ENCODE assay signal across 23 cellular contexts in genomic region chr12:57780284-57780897, GRCh38. TPM values are rescaled to one million over a fixed set of nuclear protein-coding genes. Genes with fewer than 3 reads are reported as not detected.
DNase-seq lines count a peak whose midpoint lies in the region; ATAC-seq and TF ChIP-seq lines count a peak whose summit lies in the region.
"Had no signal": no experiment of that assay in that cellular context is flagged by ENCODE, and none has a peak within 500 bp of the region (broad histone marks: within the 10 kb centered on the region; RNA-seq: fewer than 3 reads in every experiment).

No MANE protein-coding gene starts in this region.

- no peaks in the 10 kb centered on the region for H3K27me3 ChIP-seq in CD4-positive, alpha-beta T cell (ENCODE audit: control insufficient read depth, insufficient read depth, low read length)
- H3K27me3 ChIP-seq: gastrocnemius medialis, suprapubic skin had no signal

- H3K4me3 Mint-ChIP-seq in T-helper 1 cell treated with Interleukin-12 subunit alpha and Interleukin-12 subunit beta and Interleukin-4 antibody, amounts not matched to agents 30 μg/mL and 1 μg/mL, for 36 hours: no peak overlapping the region
- H3K4me3 Mint-ChIP-seq in CD4-positive, alpha-beta T cell: peak overlapping the region; percentile 12
- H3K4me3 Mint-ChIP-seq in activated CD4-positive, alpha-beta memory T cell treated with anti-CD3 and anti-CD28 coated beads for 36 hours: no peak overlapping the region
- H3K4me3 Mint-ChIP-seq in naive thymus-derived CD8-positive, alpha-beta T cell: peak overlapping the region in 2 of 10 donors; percentile 51 to 100
- H3K4me3 Mint-ChIP-seq: activated T-cell treated with anti-CD3 and anti-CD28 coated beads, Interleukin-2, amount 50 U/mL, for 4 hours; GM23338; naive B cell; stimulated activated naive B cell treated with anti-CD40 and anti-IgM and Interleukin-4, amounts not matched to agents 10 μg/mL and 1 μg/mL and 100 μg/mL, for 72 hours had no signal

- peaks cover 34% of the 10 kb centered on the region for H3K4me1 Mint-ChIP-seq in T-helper 1 cell treated with Interleukin-12 subunit alpha and Interleukin-12 subunit beta and Interleukin-4 antibody, amounts not matched to agents 30 μg/mL and 1 μg/mL, for 36 hours (ENCODE audit: low read depth)
- peaks cover 47% of the 10 kb centered on the region for H3K4me1 Mint-ChIP-seq in CD4-positive, alpha-beta T cell (ENCODE audit: low read depth)
- H3K4me1 Mint-ChIP-seq in activated CD4-positive, alpha-beta memory T cell treated with anti-CD3 and anti-CD28 coated beads for 36 hours (ENCODE audit: low read depth): peaks cover 37% of the 10 kb centered on the region
- H3K4me1 Mint-ChIP-seq in naive thymus-derived CD8-positive, alpha-beta T cell: peaks cover 30 to 52% (median 43%) of the 10 kb centered on the region in 4 donors

- H3K27me3 Mint-ChIP-seq in T-helper 1 cell treated with Interleukin-12 subunit alpha and Interleukin-12 subunit beta and Interleukin-4 antibody, amounts not matched to agents 30 μg/mL and 1 μg/mL, for 36 hours (ENCODE audit: low read depth): no peaks in the 10 kb centered on the region
- H3K27me3 Mint-ChIP-seq in CD4-positive, alpha-beta T cell: no peaks in the 10 kb centered on the region
- H3K27me3 Mint-ChIP-seq in activated CD4-positive, alpha-beta memory T cell treated with anti-CD3 and anti-CD28 coated beads for 36 hours: no peaks in the 10 kb centered on the region
- H3K27me3 Mint-ChIP-seq in naive thymus-derived CD8-positive, alpha-beta T cell: peaks cover 0 to 4% (median 0%) of the 10 kb centered on the region in 5 donors
- H3K27me3 Mint-ChIP-seq: naive B cell; stimulated activated naive B cell treated with anti-CD40 and anti-IgM and Interleukin-4, amounts not matched to agents 10 μg/mL and 1 μg/mL and 100 μg/mL, for 72 hours had no signal

- H3K36me3 Mint-ChIP-seq in T-helper 1 cell treated with Interleukin-12 subunit alpha and Interleukin-12 subunit beta and Interleukin-4 antibody, amounts not matched to agents 30 μg/mL and 1 μg/mL, for 36 hours (ENCODE audit: low read depth): peaks cover 11% of the 10 kb centered on the region
- peaks cover 16% of the 10 kb centered on the region for H3K36me3 Mint-ChIP-seq in CD4-positive, alpha-beta T cell (ENCODE audit: low read depth)
- H3K36me3 Mint-ChIP-seq in activated CD4-positive, alpha-beta memory T cell treated with anti-CD3 and anti-CD28 coated beads for 36 hours: peaks cover 15% of the 10 kb centered on the region
- peaks cover 0 to 4% (median 4%) of the 10 kb centered on the region in 3 donors for H3K36me3 Mint-ChIP-seq in naive thymus-derived CD8-positive, alpha-beta T cell
- H3K36me3 Mint-ChIP-seq: naive B cell had no signal

- H3K27ac Mint-ChIP-seq in T-helper 1 cell treated with Interleukin-12 subunit alpha and Interleukin-12 subunit beta and Interleukin-4 antibody, amounts not matched to agents 30 μg/mL and 1 μg/mL, for 36 hours: peak overlapping the region; percentile 35
- peak overlapping the region; percentile 100 for H3K27ac Mint-ChIP-seq in CD4-positive, alpha-beta T cell
- peak overlapping the region; percentile 21 for H3K27ac Mint-ChIP-seq in activated CD4-positive, alpha-beta memory T cell treated with anti-CD3 and anti-CD28 coated beads for 36 hours
- H3K27ac Mint-ChIP-seq in naive thymus-derived CD8-positive, alpha-beta T cell: peak overlapping the region in 9 of 10 donors; percentile 45 to 100 (median 99)
- H3K27ac Mint-ChIP-seq: GM23338; stimulated activated naive B cell treated with anti-CD40 and anti-IgM and Interleukin-4, amounts not matched to agents 10 μg/mL and 1 μg/mL and 100 μg/mL, for 72 hours had no signal

- no peak for TF ChIP-seq CTCF in CD4-positive, alpha-beta T cell (IDR thresholded peaks at IDR 0.05)

- intact Hi-C loops in CD4-positive, alpha-beta T cell (cut with DNase I, micrococcal nuclease): loop anchor here in 1 of 2 experiments (1.0 to 5.0 kb wide), 2 partner anchors 23 to 127 kb away; no protein-coding TSS in a partner anchor
- intact Hi-C loops in activated CD4-positive, alpha-beta memory T cell treated with anti-CD3 and anti-CD28 coated beads for 36 hours (cut with micrococcal nuclease): no loop called here

- ATAC-seq in CD4-positive, alpha-beta T cell (ENCODE audit: poor library complexity): no peak
- ATAC-seq in naive thymus-derived CD8-positive, alpha-beta T cell: no peak
- ATAC-seq: activated T-cell treated with anti-CD3 and anti-CD28 coated beads, Interleukin-2, amount 50 U/mL, for 4 hours; gastrocnemius medialis; GM23338; lower lobe of right lung; Right ventricle myocardium inferior; stimulated activated naive B cell treated with anti-CD40 and anti-IgM and Interleukin-4, amounts not matched to agents 10 μg/mL and 1 μg/mL and 100 μg/mL, for 72 hours had no signal

- no peaks in the 10 kb centered on the region for H3K9me3 ChIP-seq in CD4-positive, alpha-beta T cell (ENCODE audit: control insufficient read depth, low read length)
- H3K9me3 ChIP-seq: gastrocnemius medialis, lower lobe of right lung, suprapubic skin had no signal

- POLR2A ChIA-PET in CD4-positive, alpha-beta T cell (lab: Charles Lee): interaction anchor here (1.1 to 2.0 kb wide), 3 partner anchors 8 to 24 kb away, joined by 3 to 15 read pairs (median 10); partner anchors contain the start of genes EEF1AKMT3 and METTL1
- POLR2A ChIA-PET in activated CD4-positive, alpha-beta memory T cell treated with anti-CD3 and anti-CD28 coated beads for 36 hours (lab: Charles Lee): no interaction called here
- POLR2A ChIA-PET in naive thymus-derived CD8-positive, alpha-beta T cell (lab: Charles Lee): interaction anchor here (1.3 to 3.0 kb wide), 2 partner anchors 22 to 24 kb away, joined by 4 to 9 read pairs; no protein-coding TSS in a partner anchor

- no peak for DNase-seq in T-helper 1 cell
- DNase-seq in CD4-positive, alpha-beta T cell: no peak
- no peak for DNase-seq in activated CD4-positive, alpha-beta memory T cell treated with anti-CD3 and anti-CD28 coated beads for 36 hours
- no peak for DNase-seq in naive thymus-derived CD8-positive, alpha-beta T cell
- DNase-seq in NCI-H2196 (lab: John Stamatoyannopoulos, UW; ENCODE audit: unreplicated experiment): no peak
- no peak for DNase-seq in NCI-H774 (lab: John Stamatoyannopoulos, UW)
- DNase-seq in RKO (ENCODE audit: low spot score): no peak
- DNase-seq: activated T-cell treated with anti-CD3 and anti-CD28 coated beads, Interleukin-2, amount 50 U/mL, for 4 hours; DMS153; gastrocnemius medialis; lower lobe of right lung; midbrain; naive B cell; NCI-H1092 treated with DMSO at 0.1 percent for 48 hours; NCI-H187 treated with DMSO at 0.1 percent for 48 hours; NCI-H2171 treated with DMSO at 0.1 percent for 48 hours; NCI-H510A treated with DMSO at 0.1 percent for 48 hours; stimulated activated naive B cell treated with anti-CD40 and anti-IgM and Interleukin-4, amounts not matched to agents 10 μg/mL and 1 μg/mL and 100 μg/mL, for 72 hours had no signal

- H3K27ac ChIP-seq in CD4-positive, alpha-beta T cell (ENCODE audit: low read depth, low read length): peak overlapping the region; percentile 78
- H3K27ac ChIP-seq: 22Rv1, gastrocnemius medialis, lower lobe of right lung, suprapubic skin had no signal

- CTCF ChIA-PET in CD4-positive, alpha-beta T cell (lab: Charles Lee): interaction anchor here (1.2 to 2.1 kb wide), 3 partner anchors 8 to 125 kb away, joined by 3 to 6 read pairs (median 3); partner anchors contain the start of genes EEF1AKMT3 and METTL1
- CTCF ChIA-PET in activated CD4-positive, alpha-beta memory T cell treated with anti-CD3 and anti-CD28 coated beads for 36 hours (lab: Charles Lee): interaction anchor here (0.6 to 2.7 kb wide), 8 partner anchors 16 to 125 kb away, joined by 3 to 13 read pairs (median 6); no protein-coding TSS in a partner anchor

- H3K9me3 Mint-ChIP-seq in T-helper 1 cell treated with Interleukin-12 subunit alpha and Interleukin-12 subunit beta and Interleukin-4 antibody, amounts not matched to agents 30 μg/mL and 1 μg/mL, for 36 hours: no peaks in the 10 kb centered on the region
- H3K9me3 Mint-ChIP-seq in CD4-positive, alpha-beta T cell: no peaks in the 10 kb centered on the region
- no peaks in the 10 kb centered on the region for H3K9me3 Mint-ChIP-seq in activated CD4-positive, alpha-beta memory T cell treated with anti-CD3 and anti-CD28 coated beads for 36 hours
- H3K9me3 Mint-ChIP-seq in naive thymus-derived CD8-positive, alpha-beta T cell: no peaks in the 10 kb centered on the region
- H3K9me3 Mint-ChIP-seq: activated T-cell treated with anti-CD3 and anti-CD28 coated beads, Interleukin-2, amount 50 U/mL, for 4 hours; GM23338; naive B cell; stimulated activated naive B cell treated with anti-CD40 and anti-IgM and Interleukin-4, amounts not matched to agents 10 μg/mL and 1 μg/mL and 100 μg/mL, for 72 hours had no signal

RNA-seq across cellular contexts. Expression of gene TSFM, which starts 2.2 kb away (rescaled TPM):
- 10 to 100 TPM; 25.8 to 26.9 TPM for total RNA-seq in CD4-positive, alpha-beta T cell
- 10 to 100 TPM; 45.5 to 47.2 TPM for total RNA-seq in activated CD4-positive, alpha-beta memory T cell treated with anti-CD3 and anti-CD28 coated beads for 36 hours
- total RNA-seq in naive thymus-derived CD8-positive, alpha-beta T cell: 10 to 100 TPM; 18.9 to 29.0 TPM
- 10 to 100 TPM; 25.5 to 31.0 (median 28.3) TPM for polyA plus RNA-seq in naive thymus-derived CD8-positive, alpha-beta T cell

RNA-seq across cellular contexts. Expression of gene EEF1AKMT3, which starts 8.0 kb away (rescaled TPM):
- total RNA-seq in CD4-positive, alpha-beta T cell: 1 to 10 TPM; 1.1 to 1.4 TPM
- 1 to 10 TPM; 3.7 to 3.9 TPM for total RNA-seq in activated CD4-positive, alpha-beta memory T cell treated with anti-CD3 and anti-CD28 coated beads for 36 hours
- total RNA-seq in naive thymus-derived CD8-positive, alpha-beta T cell: 1 to 10 TPM; 2.9 to 4.0 TPM
- polyA plus RNA-seq in naive thymus-derived CD8-positive, alpha-beta T cell: 1 to 10 TPM; 1.4 to 4.2 (median 1.8) TPM

RNA-seq across cellular contexts. Expression of gene METTL1, which starts 8.5 kb away (rescaled TPM):
- total RNA-seq in CD4-positive, alpha-beta T cell: 10 to 100 TPM in 1 of 2 experiments, 1 to 10 TPM in 1; 9.3 to 12.0 TPM
- 10 to 100 TPM; 30.0 to 32.0 TPM for total RNA-seq in activated CD4-positive, alpha-beta memory T cell treated with anti-CD3 and anti-CD28 coated beads for 36 hours
- 10 to 100 TPM; 14.6 to 17.6 TPM for total RNA-seq in naive thymus-derived CD8-positive, alpha-beta T cell
- 10 to 100 TPM; 12.9 to 21.7 (median 18.7) TPM for polyA plus RNA-seq in naive thymus-derived CD8-positive, alpha-beta T cell

RNA-seq across cellular contexts. Expression of gene CYP27B1, which starts 13.5 kb away (rescaled TPM):
- 1 to 10 TPM; 1.0 to 1.4 TPM for total RNA-seq in CD4-positive, alpha-beta T cell
- 1 to 10 TPM; 7.1 to 8.2 TPM for total RNA-seq in activated CD4-positive, alpha-beta memory T cell treated with anti-CD3 and anti-CD28 coated beads for 36 hours
- 1 to 10 TPM; 1.4 to 1.6 TPM for total RNA-seq in naive thymus-derived CD8-positive, alpha-beta T cell
- not detected for polyA plus RNA-seq in naive thymus-derived CD8-positive, alpha-beta T cell
- total RNA-seq: gastrocnemius medialis had no signal

RNA-seq across cellular contexts. Expression of gene MARCHF9, which starts 25.5 kb away (rescaled TPM):
- 10 to 100 TPM; 39.9 to 40.8 TPM for total RNA-seq in CD4-positive, alpha-beta T cell
- 10 to 100 TPM; 20.9 to 21.2 TPM for total RNA-seq in activated CD4-positive, alpha-beta memory T cell treated with anti-CD3 and anti-CD28 coated beads for 36 hours
- total RNA-seq in naive thymus-derived CD8-positive, alpha-beta T cell: 10 to 100 TPM; 59.5 to 64.8 TPM
- polyA plus RNA-seq in naive thymus-derived CD8-positive, alpha-beta T cell: 1 to 10 TPM; 2.2 to 6.6 (median 4.5) TPM

Comparison
In these comparisons a context has a peak if more than half of its experiments do, and no peak if none do; other contexts are left out.
1. H3K27ac Mint-ChIP-seq: peak in every context shown above with its lines; median percentile 100 in CD4-positive, alpha-beta T cell; 99 in naive thymus-derived CD8-positive, alpha-beta T cell; 35 in T-helper 1 cell treated with Interleukin-12 subunit alpha and Interleukin-12 subunit beta and Interleukin-4 antibody, amounts not matched to agents 30 μg/mL and 1 μg/mL, for 36 hours; 21 in activated CD4-positive, alpha-beta memory T cell treated with anti-CD3 and anti-CD28 coated beads for 36 hours.